In genomic region chr6:112027942-112028674, GRCh38 we compare ENCODE assay signal across 9 cellular contexts. TPM values are rescaled to one million over a fixed set of nuclear protein-coding genes. Genes with fewer than 3 reads are reported as not detected.
A peak's percentile ranks its signal among the peaks of the same experiment; 100 is the strongest.
DNase-seq lines count a peak whose midpoint lies in the region; ATAC-seq, FAIRE-seq and TF ChIP-seq lines count a peak whose summit lies in the region.
"Had no signal": no experiment of that assay in that cellular context is flagged by ENCODE, and none has a peak within 500 bp of the region (broad histone marks: within the 10 kb centered on the region; RNA-seq: fewer than 3 reads in every experiment).

No MANE protein-coding gene starts in this region.

- TF ChIP-seq RAD21 in GM12878 (IDR thresholded peaks at IDR 0.05; ENCODE audit: insufficient read depth, low read depth, low read length) = no peak

- H3F3A ChIP-seq in MM.1S (ENCODE audit: insufficient read depth, low read length) = no peaks in the 10 kb centered on the region

- BruUV-seq in GM12878 (replicated peaks; lab: Mats Ljungman, UMichigan) = no TSS peak

- H4K20me1 ChIP-seq in MM.1S (ENCODE audit: insufficient read depth, low read length) (no peaks in the 10 kb centered on the region), GM12878 (ENCODE audit: control insufficient read depth, insufficient read depth) (no peaks in the 10 kb centered on the region)

- TF ChIP-seq POLR2A in GM12878 (IDR thresholded peaks at IDR 0.05; ENCODE audit: low read depth, low read length) (no peak), tibial nerve (IDR thresholded peaks at IDR 0.05) (no peak)

- H2AFZ ChIP-seq in MM.1S (ENCODE audit: low read length) = no peak overlapping the region
- peak overlapping the region; percentile 43 for H2AFZ ChIP-seq in GM12878 (ENCODE audit: control insufficient read depth, low read depth, low read length)

- H3K4me3 ChIP-seq in MM.1S (ENCODE audit: low read length) (no peak overlapping the region), GM12878 (no peak overlapping the region), tibial nerve (no peak overlapping the region), colonic mucosa (no peak overlapping the region)

- no peak for TF ChIP-seq CTCF in MM.1S (IDR thresholded peaks at IDR 0.05; ENCODE audit: low read length)
- TF ChIP-seq CTCF in GM12878 (IDR thresholded peaks at IDR 0.05 in 2 of 3, conservative IDR thresholded peaks at IDR 0.05 in 1 of 3; ENCODE audit: control insufficient read depth in 2 of 3, extremely low read depth in 1 of 3, insufficient read depth in 1 of 3, low read depth in 3 of 3, low read length in 3 of 3) = no peak
- no peak for TF ChIP-seq CTCF in tibial nerve (IDR thresholded peaks at IDR 0.05)
- no peak for TF ChIP-seq CTCF in colonic mucosa (IDR thresholded peaks at IDR 0.05)

- DNase-seq in stimulated activated CD4-positive, alpha-beta T cell treated with anti-CD3 and anti-CD28 coated beads, Interleukin-1b, Interleukin-23, amount 100 ng/mL, for 48 hours = peak; percentile 50
- no peak for DNase-seq in stimulated activated CD4-positive, alpha-beta T cell treated with anti-CD3 and anti-CD28 coated beads, Interleukin-4, amount 100 ng/mL, for 1 hour
- DNase-seq in MM.1S = peak; percentile 59
- no peak for DNase-seq in GM12878 (ENCODE audit: low read depth, low spot score)
- no peak for DNase-seq in tibial nerve (ENCODE audit: low spot score in 2 of 2)
- no peak for DNase-seq in colonic mucosa
- DNase-seq in activated CD8-positive, alpha-beta memory T cell treated with anti-CD3 and anti-CD28 coated beads, Interleukin-2, amount 50 U/mL, for 4 hours = no peak
- DNase-seq: NCI-H69 had no signal

- H3K36me3 ChIP-seq in MM.1S (replicated peaks; ENCODE audit: insufficient read depth, low read length) (no peaks in the 10 kb centered on the region), GM12878 (ENCODE audit: control insufficient read depth in 2 of 2, insufficient read depth in 2 of 2, low read length in 1 of 2) (no peaks in the 10 kb centered on the region), tibial nerve (no peaks in the 10 kb centered on the region), colonic mucosa (no peaks in the 10 kb centered on the region)

- intact Hi-C loops in GM12878 (cut with micrococcal nuclease; ENCODE audit: unreplicated experiment) (no loop called here), colonic mucosa (cut with DNase I) (no loop called here)

- 30% methylated on average over 3 of the region's 3 CpGs for WGBS in GM12878 (ENCODE audit: insufficient coverage, insufficient replicate concordance, low lambda C conversion rate, missing lambda C conversion rate)
- WGBS in tibial nerve, 2 donors = 76 to 82% methylated on average over 3 of the region's 3 CpGs

- in situ Hi-C loops in GM12878 (cut with MboI) = no loop called here

- H3K9ac ChIP-seq in MM.1S (ENCODE audit: low read length) = no peak overlapping the region
- H3K9ac ChIP-seq in GM12878 (ENCODE audit: control insufficient read depth, insufficient read depth, low read length) = no peak overlapping the region
- no peak overlapping the region for H3K9ac ChIP-seq in colonic mucosa (ENCODE audit: low read depth in 2 of 2, low read length in 2 of 2)

- H3K4me2 ChIP-seq in MM.1S (ENCODE audit: low read depth, low read length) = no peak overlapping the region
- peak overlapping the region; percentile 12; the same call in 1 of the 2 replicates for H3K4me2 ChIP-seq in GM12878 (ENCODE audit: control insufficient read depth, insufficient read depth)

- RAD21 ChIA-PET in GM12878 (lab: Charles Lee; ENCODE audit: unreplicated experiment) = interaction anchor here (0.9 to 2.5 kb wide), 6 partner anchors 11 to 318 kb away, joined by 3 to 13 read pairs (median 4); no protein-coding TSS in a partner anchor

- POLR2A ChIA-PET in GM12878 (lab: Charles Lee) = interaction anchor here (0.7 to 2.6 kb wide), 3 partner anchors 9 to 354 kb away, joined by 3 to 14 read pairs (median 4); no protein-coding TSS in a partner anchor

- H3K27me3 ChIP-seq in MM.1S (replicated peaks; ENCODE audit: insufficient read depth, low read length) (no peaks in the 10 kb centered on the region), GM12878 (replicated peaks in 1 of 2; ENCODE audit: control insufficient read depth in 2 of 2, insufficient read depth in 2 of 2, low read length in 1 of 2) (no peaks in the 10 kb centered on the region), tibial nerve (no peaks in the 10 kb centered on the region), colonic mucosa (no peaks in the 10 kb centered on the region)

- no peaks in the 10 kb centered on the region for H3K9me3 ChIP-seq in MM.1S (replicated peaks; ENCODE audit: insufficient read depth, low read length)
- H3K9me3 ChIP-seq in GM12878 (replicated peaks; ENCODE audit: control insufficient read depth, insufficient read depth, low read length) = no peaks in the 10 kb centered on the region; the same call in 2 of the 3 replicates
- H3K9me3 ChIP-seq in tibial nerve = peaks cover 0 to 5% (median 0%) of the 10 kb centered on the region in 4 donors
- H3K9me3 ChIP-seq in colonic mucosa = no peaks in the 10 kb centered on the region

- SMC1A ChIA-PET in GM12878 (lab: Charles Lee; ENCODE audit: uncharacterized antibody, unreplicated experiment) = interaction anchor here (1.2 to 3.9 kb wide), 8 partner anchors 12 to 318 kb away, joined by 3 to 29 read pairs (median 8); partner anchors contain the start of gene FYN

- no peaks in the 10 kb centered on the region for H3K79me2 ChIP-seq in MM.1S (ENCODE audit: low read length)
- H3K79me2 ChIP-seq in GM12878 (ENCODE audit: control insufficient read depth, insufficient read depth, low read length) = no peaks in the 10 kb centered on the region

- ATAC-seq in GM12878 (peak; percentile 83), HG03135 (IDR thresholded peaks at IDR 0.05; ENCODE audit: unreplicated experiment) (no peak)

- FAIRE-seq in GM12878 (lab: Jason Lieb, UNC) = no peak

- no peak overlapping the region for H3K27ac ChIP-seq in MM.1S (ENCODE audit: low read length)
- no peak overlapping the region for H3K27ac ChIP-seq in GM12878 (ENCODE audit: control insufficient read depth, insufficient read depth)
- H3K27ac ChIP-seq in tibial nerve = peak overlapping the region in 3 of 4 donors; percentile 10 to 96 (median 91)
- H3K27ac ChIP-seq in colonic mucosa = no peak overlapping the region

- H3K4me1 ChIP-seq in MM.1S (ENCODE audit: low read length) (no peaks in the 10 kb centered on the region), GM12878 (ENCODE audit: control insufficient read depth, insufficient read depth, low read length) (peaks cover 8% of the 10 kb centered on the region; the same call in 1 of the 2 replicates), tibial nerve (peaks cover 0 to 52% (median 22%) of the 10 kb centered on the region in 4 donors), colonic mucosa (no peaks in the 10 kb centered on the region)

- no peaks in the 10 kb centered on the region for H3K9me2 ChIP-seq in MM.1S (replicated peaks; ENCODE audit: insufficient read depth, low read length)

- CTCF ChIA-PET in GM12878 (lab: Yijun Ruan, JAX) = interaction anchor here (0.6 to 4.3 kb wide), 28 partner anchors 9 to 333 kb away, joined by 3 to 78 read pairs (median 4); partner anchors contain the start of genes FAM229B, FYN and TUBE1

- TF ChIP-seq EP300 in GM12878 (IDR thresholded peaks at IDR 0.05; ENCODE audit: borderline replicate concordance in 1 of 2, control insufficient read depth in 1 of 2, low read depth in 2 of 2, low read length in 2 of 2) (no peak), tibial nerve (IDR thresholded peaks at IDR 0.05) (no peak)

RNA-seq across cellular contexts. Expression of gene CCN6, which starts 25.8 kb away (rescaled TPM):
- total RNA-seq in GM12878 (2013; cell fraction: nucleolus; rRNA removed) = not detected in 2 replicates
- total RNA-seq in GM12878 (2014; rRNA removed) (not detected in 2 replicates), GM12878 (2014; rRNA removed; fragmentation: Illumina TruSeq; extraction: Trizol) (not detected in 2 replicates), GM12878 (2021) (not detected in 2 replicates), tibial nerve (under 1 TPM in 2 of 4 donors, not detected in 2; 0.39 to 0.42 TPM), colonic mucosa (not detected)
- not detected for polyA plus RNA-seq in GM12878 (2011; ENCODE audit: low read depth)
- polyA plus RNA-seq in GM12878 (2011; rRNA removed) (0.05 TPM in 1 of 2 replicates, not detected in the other), GM12878 (2014; fragmentation: Illumina TruSeq; extraction: Trizol) (not detected in 2 replicates), GM12878 (2014; fragmentation: Nextera tagmentation; extraction: Ambion mirVana) (under 1 TPM; 0.19 to 0.24 TPM), GM12878 (2014; rRNA removed) (not detected in 2 replicates), GM12878 (2016; fragmentation: Nextera tagmentation; extraction: Ambion mirVana) (under 1 TPM; 0.14 to 0.24 TPM)
- polyA plus RNA-seq in GM12878 (2011; cell fraction: cytosol; rRNA removed) = not detected in 2 replicates
- not detected in 2 replicates for polyA plus RNA-seq in GM12878 (2011; cell fraction: nucleus; rRNA removed)
- 0.06 and 0.18 TPM in 2 replicates for polyA plus RNA-seq in GM12878 (2012)
- polyA minus RNA-seq in GM12878 (2011; rRNA and poly(A)+ RNA removed) = not detected in 2 replicates
- polyA minus RNA-seq in GM12878 (2011; cell fraction: cytosol; rRNA and poly(A)+ RNA removed) = not detected in 2 replicates
- polyA minus RNA-seq in GM12878 (2011; cell fraction: nucleus; rRNA and poly(A)+ RNA removed) = not detected in 2 replicates

RNA-seq across cellular contexts. Expression of gene TUBE1, which starts 59.2 kb away (rescaled TPM):
- total RNA-seq in GM12878 (2013; cell fraction: nucleolus; rRNA removed) = 97.9 and 103 TPM in 2 replicates
- total RNA-seq in GM12878 (2014; rRNA removed) = 13.8 and 18.8 TPM in 2 replicates
- total RNA-seq in GM12878 (2014; rRNA removed; fragmentation: Illumina TruSeq; extraction: Trizol) = 14.0 and 15.0 TPM in 2 replicates
- total RNA-seq in GM12878 (2021) = 6.2 and 8.0 TPM in 2 replicates
- polyA plus RNA-seq in GM12878 (2011; ENCODE audit: low read depth) = 2.0 TPM
- 25.2 and 38.9 TPM in 2 replicates for polyA plus RNA-seq in GM12878 (2011; rRNA removed)
- polyA plus RNA-seq in GM12878 (2011; cell fraction: cytosol; rRNA removed) = 8.3 and 8.8 TPM in 2 replicates
- 30.1 and 31.6 TPM in 2 replicates for polyA plus RNA-seq in GM12878 (2011; cell fraction: nucleus; rRNA removed)
- polyA plus RNA-seq in GM12878 (2012) = 3.9 and 6.3 TPM in 2 replicates
- 12.6 and 13.4 TPM in 2 replicates for polyA plus RNA-seq in GM12878 (2014; fragmentation: Illumina TruSeq; extraction: Trizol)
- 1 to 10 TPM; 6.3 to 8.6 TPM for polyA plus RNA-seq in GM12878 (2014; fragmentation: Nextera tagmentation; extraction: Ambion mirVana)
- polyA plus RNA-seq in GM12878 (2014; rRNA removed) = 10.3 and 13.1 TPM in 2 replicates
- 10 to 100 TPM; 13.7 to 14.1 TPM for polyA plus RNA-seq in GM12878 (2016; fragmentation: Nextera tagmentation; extraction: Ambion mirVana)
- polyA minus RNA-seq in GM12878 (2011; rRNA and poly(A)+ RNA removed) = 13.6 and 15.7 TPM in 2 replicates
- 2.7 and 4.1 TPM in 2 replicates for polyA minus RNA-seq in GM12878 (2011; cell fraction: cytosol; rRNA and poly(A)+ RNA removed)
- 31.1 and 38.9 TPM in 2 replicates for polyA minus RNA-seq in GM12878 (2011; cell fraction: nucleus; rRNA and poly(A)+ RNA removed)
- total RNA-seq in tibial nerve = 10 to 100 TPM; 47.2 to 64.5 (median 50.7) TPM
- total RNA-seq in colonic mucosa = 10 to 100 TPM in 1 of 2 donors, 1 to 10 TPM in 1; 7.1 to 14.9 TPM

RNA-seq across cellular contexts. Expression of gene FAM229B, which starts 59.3 kb away (rescaled TPM):
- total RNA-seq in GM12878 (2013; cell fraction: nucleolus; rRNA removed) = 0.52 and 0.54 TPM in 2 replicates
- total RNA-seq in GM12878 (2014; rRNA removed) = 1.8 and 2.5 TPM in 2 replicates
- total RNA-seq in GM12878 (2014; rRNA removed; fragmentation: Illumina TruSeq; extraction: Trizol) = 1.2 and 1.5 TPM in 2 replicates
- total RNA-seq in GM12878 (2021) = 1.6 and 1.7 TPM in 2 replicates
- polyA plus RNA-seq in GM12878 (2011; ENCODE audit: low read depth) = 2.5 TPM
- 4.8 and 5.7 TPM in 2 replicates for polyA plus RNA-seq in GM12878 (2011; rRNA removed)
- 2.0 and 2.6 TPM in 2 replicates for polyA plus RNA-seq in GM12878 (2011; cell fraction: cytosol; rRNA removed)
- polyA plus RNA-seq in GM12878 (2011; cell fraction: nucleus; rRNA removed) = 1.4 and 2.9 TPM in 2 replicates
- 1.2 and 2.0 TPM in 2 replicates for polyA plus RNA-seq in GM12878 (2012)
- polyA plus RNA-seq in GM12878 (2014; fragmentation: Illumina TruSeq; extraction: Trizol) = 0.82 and 1.9 TPM in 2 replicates
- 1 to 10 TPM; 5.3 to 5.7 TPM for polyA plus RNA-seq in GM12878 (2014; fragmentation: Nextera tagmentation; extraction: Ambion mirVana)
- 1.2 and 1.7 TPM in 2 replicates for polyA plus RNA-seq in GM12878 (2014; rRNA removed)
- 1 to 10 TPM; 4.5 to 5.3 TPM for polyA plus RNA-seq in GM12878 (2016; fragmentation: Nextera tagmentation; extraction: Ambion mirVana)
- polyA minus RNA-seq in GM12878 (2011; rRNA and poly(A)+ RNA removed) = 0.73 and 1.5 TPM in 2 replicates
- not detected in 2 replicates for polyA minus RNA-seq in GM12878 (2011; cell fraction: cytosol; rRNA and poly(A)+ RNA removed)
- 0.12 and 0.38 TPM in 2 replicates for polyA minus RNA-seq in GM12878 (2011; cell fraction: nucleus; rRNA and poly(A)+ RNA removed)
- total RNA-seq in tibial nerve = 10 to 100 TPM; 18.0 to 32.1 (median 23.9) TPM
- 1 to 10 TPM; 1.3 to 4.9 TPM for total RNA-seq in colonic mucosa

Comparison
In these comparisons a context has a peak if more than half of its experiments do, and no peak if none do; other contexts are left out.
1. DNase-seq: peak in stimulated activated CD4-positive, alpha-beta T cell treated with anti-CD3 and anti-CD28 coated beads, Interleukin-1b, Interleukin-23, amount 100 ng/mL, for 48 hours (single experiment) and MM.1S (single experiment); none in stimulated activated CD4-positive, alpha-beta T cell treated with anti-CD3 and anti-CD28 coated beads, Interleukin-4, amount 100 ng/mL, for 1 hour (single experiment), GM12878 (single experiment), tibial nerve (0 of 2), colonic mucosa (single experiment) and activated CD8-positive, alpha-beta memory T cell treated with anti-CD3 and anti-CD28 coated beads, Interleukin-2, amount 50 U/mL, for 4 hours (single experiment).
2. H3K27ac ChIP-seq: peak in tibial nerve (3 of 4); none in MM.1S (single experiment), GM12878 (single experiment) and colonic mucosa (single experiment).